Comparison of ENCODE assay signal across 10 cellular contexts in genomic region chr4:39713691-39714090, GRCh38. TPM values are rescaled to one million over a fixed set of nuclear protein-coding genes. Genes with fewer than 3 reads are reported as not detected.
DNase-seq lines count a peak whose midpoint lies in the region; ATAC-seq and TF ChIP-seq lines count a peak whose summit lies in the region.
"Had no signal": no experiment of that assay in that cellular context is flagged by ENCODE, and none has a peak within 500 bp of the region (broad histone marks: within the 10 kb centered on the region; RNA-seq: fewer than 3 reads in every experiment).

No MANE protein-coding gene starts in this region.

- no peaks in the 10 kb centered on the region for H3K9me3 Mint-ChIP-seq in natural killer cell

- ATAC-seq in HG02610 (IDR thresholded peaks at IDR 0.05; ENCODE audit: unreplicated experiment) (peak; percentile 50), natural killer cell (no peak), HG03097 (IDR thresholded peaks at IDR 0.05; ENCODE audit: low FRiP score, unreplicated experiment) (no peak), HG03378 (IDR thresholded peaks at IDR 0.05; ENCODE audit: unreplicated experiment) (no peak)

- H3K4me3 Mint-ChIP-seq in natural killer cell: no peak overlapping the region

- intact Hi-C loops in ascending aorta (cut with DNase I) (loop anchor here (1.0 kb wide), 1 partner anchor 15 kb away; the partner anchor contains the start of gene UBE2K), natural killer cell (cut with micrococcal nuclease) (no loop called here)

- DNase-seq in GM06990 (ENCODE audit: extremely low read depth, insufficient read length) (peak; percentile 43), ascending aorta (ENCODE audit: low spot score in 2 of 2) (no peak), natural killer cell (no peak), WERI-Rb-1 (no peak), NCI-H2081 treated with DMSO at 0.1 percent for 48 hours (lab: John Stamatoyannopoulos, UW) (no peak)
- DNase-seq: effector memory CD4-positive, alpha-beta T cell had no signal

- H3K27me3 Mint-ChIP-seq in natural killer cell (ENCODE audit: low read depth in 2 of 2): no peaks in the 10 kb centered on the region

- H3K4me3 ChIP-seq in GM06990 (replicated peaks; ENCODE audit: low read depth, low read length) (no peak overlapping the region; the same call in 1 of the 2 replicates), ascending aorta (no peak overlapping the region), WERI-Rb-1 (ENCODE audit: low read depth, low read length) (no peak overlapping the region)
- H3K4me3 ChIP-seq: right lobe of liver had no signal

- no peak for TF ChIP-seq CTCF in GM06990 (IDR thresholded peaks at IDR 0.05; ENCODE audit: insufficient read depth, low read length, poor library complexity, severe bottlenecking)
- TF ChIP-seq CTCF in ascending aorta (IDR thresholded peaks at IDR 0.05): no peak
- TF ChIP-seq CTCF in natural killer cell (IDR thresholded peaks at IDR 0.05): no peak
- no peak for TF ChIP-seq CTCF in WERI-Rb-1 (IDR thresholded peaks at IDR 0.05; ENCODE audit: low read depth, low read length)

- H3K36me3 ChIP-seq in GM06990 (ENCODE audit: control insufficient read depth, insufficient read depth, low read length): peaks cover 1% of the 10 kb centered on the region
- H3K36me3 ChIP-seq in ascending aorta: peaks cover 0 to 5% of the 10 kb centered on the region in 2 donors
- H3K36me3 ChIP-seq in WERI-Rb-1: peaks cover 49% of the 10 kb centered on the region
- H3K36me3 ChIP-seq: right lobe of liver had no signal

- peaks cover 43 to 49% of the 10 kb centered on the region in 2 donors for H3K4me1 Mint-ChIP-seq in natural killer cell

- peak overlapping the region; percentile 31 to 38 for H3K27ac Mint-ChIP-seq in natural killer cell

- H3K27me3 ChIP-seq in GM06990 (replicated peaks; ENCODE audit: control insufficient read depth, insufficient read depth, low read length) (no peaks in the 10 kb centered on the region), ascending aorta (no peaks in the 10 kb centered on the region), WERI-Rb-1 (ENCODE audit: insufficient read depth, low read depth, severe bottlenecking) (no peaks in the 10 kb centered on the region)
- H3K27me3 ChIP-seq: right lobe of liver had no signal

- no peaks in the 10 kb centered on the region for H3K36me3 Mint-ChIP-seq in natural killer cell

- H3K27ac ChIP-seq in ascending aorta: peak overlapping the region; percentile 33 to 38
- H3K27ac ChIP-seq in WERI-Rb-1: no peak overlapping the region
- H3K27ac ChIP-seq: right lobe of liver had no signal

- peaks cover 3 to 24% of the 10 kb centered on the region in 2 donors for H3K4me1 ChIP-seq in ascending aorta

- H3K9me3 ChIP-seq in ascending aorta (no peaks in the 10 kb centered on the region), WERI-Rb-1 (ENCODE audit: severe bottlenecking) (peaks cover 2% of the 10 kb centered on the region)
- H3K9me3 ChIP-seq: right lobe of liver had no signal

RNA-seq across cellular contexts. Expression of gene UBE2K, which starts 15.8 kb away (rescaled TPM):
- 9.7 TPM for total RNA-seq in ascending aorta
- 10 to 100 TPM; 38.0 to 53.9 (median 43.6) TPM for total RNA-seq in natural killer cell
